ENCODE assay signal across 16 cellular contexts in genomic region chr11:33027233-33027632, GRCh38. TPM values are rescaled to one million over a fixed set of nuclear protein-coding genes. Genes with fewer than 3 reads are reported as not detected.
DNase-seq lines count a peak whose midpoint lies in the region; ATAC-seq and TF ChIP-seq lines count a peak whose summit lies in the region.
"Had no signal": no experiment of that assay in that cellular context is flagged by ENCODE, and none has a peak within 500 bp of the region (broad histone marks: within the 10 kb centered on the region; RNA-seq: fewer than 3 reads in every experiment).

No MANE protein-coding gene starts in this region.

- peak; percentile 25 for DNase-seq in EH (ENCODE audit: low read depth)
- DNase-seq in HFFc6: no peak
- no peak for DNase-seq in NCI-H2107 (lab: John Stamatoyannopoulos, UW)
- DNase-seq in HCEC 1CT: no peak
- no peak for DNase-seq in HT-29 (ENCODE audit: low spot score)
- DNase-seq: ACHN; CD4-positive, alpha-beta memory T cell; DMS79 treated with DMSO at 0.1 percent for 48 hours; H7; KBM-7 had no signal

- no peaks in the 10 kb centered on the region for H3K9me3 Mint-ChIP-seq in HFFc6
- H3K9me3 Mint-ChIP-seq: CD4-positive, alpha-beta memory T cell; GM23338 had no signal

- peaks cover 62% of the 10 kb centered on the region for H3K4me1 Mint-ChIP-seq in HFFc6 (ENCODE audit: low read depth)
- H3K4me1 Mint-ChIP-seq: B cell had no signal

- no peak for TF ChIP-seq CTCF in HFFc6 (IDR thresholded peaks at IDR 0.05)

- H3K27ac Mint-ChIP-seq in HFFc6: peak overlapping the region; percentile 70
- H3K27ac Mint-ChIP-seq: B cell; CD4-positive, alpha-beta memory T cell; GM23338 had no signal

- H3K27ac ChIP-seq in angular gyrus (ENCODE audit: low read depth, low read length) (peak overlapping the region; percentile 65), layer of hippocampus (ENCODE audit: low read depth, low read length) (peak overlapping the region; percentile 39)
- H3K27ac ChIP-seq: C4-2B had no signal

- no peak for ATAC-seq in HG03025 (IDR thresholded peaks at IDR 0.05; ENCODE audit: low FRiP score, unreplicated experiment)
- ATAC-seq: GM23338 had no signal

- no peaks in the 10 kb centered on the region for H3K27me3 ChIP-seq in layer of hippocampus (ENCODE audit: control insufficient read depth, insufficient read depth, low read length)

- H3K4me3 Mint-ChIP-seq in HFFc6: peak overlapping the region; percentile 77
- H3K4me3 Mint-ChIP-seq: B cell; CD4-positive, alpha-beta memory T cell; GM23338 had no signal

- peaks cover 24% of the 10 kb centered on the region for H3K36me3 Mint-ChIP-seq in HFFc6 (ENCODE audit: low read depth)
- H3K36me3 Mint-ChIP-seq: CD4-positive, alpha-beta memory T cell had no signal

- no peaks in the 10 kb centered on the region for H3K27me3 Mint-ChIP-seq in HFFc6 (ENCODE audit: insufficient read depth)

RNA-seq across cellular contexts. Expression of gene DEPDC7, which starts 11.6 kb away (rescaled TPM):
- total RNA-seq in HFFc6 (2021; fragmentation: NEBNext Ultra II Directional; extraction: Animal tissue kit (Norgen Biotek cat#: 25700)): 10 to 100 TPM; 14.5 to 19.1 (median 14.9) TPM
- total RNA-seq in HT-29 (2014; rRNA removed; shearing (Covaris generic)): 3.3 and 4.8 TPM in 2 replicates
- total RNA-seq: B cell had no signal

RNA-seq across cellular contexts. Expression of gene TCP11L1, which starts 12.1 kb away (rescaled TPM):
- total RNA-seq in HFFc6 (2021; fragmentation: NEBNext Ultra II Directional; extraction: Animal tissue kit (Norgen Biotek cat#: 25700)): 10 to 100 TPM; 34.9 to 38.7 (median 36.9) TPM
- 5.2 and 6.6 TPM in 2 replicates for total RNA-seq in HT-29 (2014; rRNA removed; shearing (Covaris generic))
